8 cellular contexts compared by ENCODE assay signal in genomic region chr7:1055084-1055450, GRCh38. TPM values are rescaled to one million over a fixed set of nuclear protein-coding genes. Genes with fewer than 3 reads are reported as not detected.
DNase-seq lines count a peak whose midpoint lies in the region; ATAC-seq lines count a peak whose summit lies in the region.

No MANE protein-coding gene starts in this region.

- ATAC-seq in Right ventricle myocardium superior (ENCODE audit: poor library complexity) (peak; percentile 74), HG02870 (IDR thresholded peaks at IDR 0.05; ENCODE audit: unreplicated experiment) (no peak), HG02623 (IDR thresholded peaks at IDR 0.05; ENCODE audit: unreplicated experiment) (no peak)

- no peaks in the 10 kb centered on the region for H3K36me3 Mint-ChIP-seq in IgD-negative memory B cell

- no peak overlapping the region for H3K27ac Mint-ChIP-seq in IgD-negative memory B cell

- H3K4me1 Mint-ChIP-seq in IgD-negative memory B cell: peaks cover 2 to 16% (median 4%) of the 10 kb centered on the region in 3 donors

- H3K4me3 Mint-ChIP-seq in IgD-negative memory B cell: peak overlapping the region in 3 of 4 donors; percentile 45 to 74 (median 67)

- peaks cover 19% of the 10 kb centered on the region for H3K27me3 Mint-ChIP-seq in IgD-negative memory B cell

- H3K9me3 Mint-ChIP-seq in IgD-negative memory B cell: no peaks in the 10 kb centered on the region

- DNase-seq in activated T-cell treated with anti-CD3 and anti-CD28 coated beads for 24 hours (ENCODE audit: low read depth): peak; percentile 30
- peak; percentile 93 for DNase-seq in Right ventricle myocardium superior
- DNase-seq in stimulated activated CD4-positive, alpha-beta T cell treated with anti-CD3 and anti-CD28 coated beads, Interleukin-1b, Interleukin-23, amount 100 ng/mL, for 4 hours (ENCODE audit: low read depth in 2 of 2): peak; percentile 22 to 36
- no peak for DNase-seq in NCI-H1105 treated with DMSO at 0.1 percent for 48 hours (lab: John Stamatoyannopoulos, UW)
- DNase-seq in iPS-NIHi11 (ENCODE audit: low spot score): no peak

- intact Hi-C loops in Right ventricle myocardium superior (cut with DNase I): no loop called here

RNA-seq across cellular contexts. Expression of gene GPR146, which starts 10.7 kb away (rescaled TPM):
- 2.6 TPM for polyA plus RNA-seq in IgD-negative memory B cell
- total RNA-seq in Right ventricle myocardium superior: 26.3 TPM

RNA-seq across cellular contexts. Expression of gene GPER1, which starts 32.8 kb away (rescaled TPM):
- 0.66 TPM for polyA plus RNA-seq in IgD-negative memory B cell
- 2.5 TPM for total RNA-seq in Right ventricle myocardium superior

Comparison
In these comparisons a context has a peak if more than half of its experiments do, and no peak if none do; other contexts are left out.
1. DNase-seq: peak in activated T-cell treated with anti-CD3 and anti-CD28 coated beads for 24 hours (single experiment), Right ventricle myocardium superior (single experiment) and stimulated activated CD4-positive, alpha-beta T cell treated with anti-CD3 and anti-CD28 coated beads, Interleukin-1b, Interleukin-23, amount 100 ng/mL, for 4 hours (2 of 2); none in NCI-H1105 treated with DMSO at 0.1 percent for 48 hours (single experiment) and iPS-NIHi11 (single experiment).